ENCODE assay signal across 9 cellular contexts in genomic region chr12:92702754-92703679, GRCh38. TPM values are rescaled to one million over a fixed set of nuclear protein-coding genes. Genes with fewer than 3 reads are reported as not detected.
DNase-seq lines count a peak whose midpoint lies in the region; ATAC-seq and TF ChIP-seq lines count a peak whose summit lies in the region.
"Had no signal": no experiment of that assay in that cellular context is flagged by ENCODE, and none has a peak within 500 bp of the region (broad histone marks: within the 10 kb centered on the region; RNA-seq: fewer than 3 reads in every experiment).

A gene with protein sequence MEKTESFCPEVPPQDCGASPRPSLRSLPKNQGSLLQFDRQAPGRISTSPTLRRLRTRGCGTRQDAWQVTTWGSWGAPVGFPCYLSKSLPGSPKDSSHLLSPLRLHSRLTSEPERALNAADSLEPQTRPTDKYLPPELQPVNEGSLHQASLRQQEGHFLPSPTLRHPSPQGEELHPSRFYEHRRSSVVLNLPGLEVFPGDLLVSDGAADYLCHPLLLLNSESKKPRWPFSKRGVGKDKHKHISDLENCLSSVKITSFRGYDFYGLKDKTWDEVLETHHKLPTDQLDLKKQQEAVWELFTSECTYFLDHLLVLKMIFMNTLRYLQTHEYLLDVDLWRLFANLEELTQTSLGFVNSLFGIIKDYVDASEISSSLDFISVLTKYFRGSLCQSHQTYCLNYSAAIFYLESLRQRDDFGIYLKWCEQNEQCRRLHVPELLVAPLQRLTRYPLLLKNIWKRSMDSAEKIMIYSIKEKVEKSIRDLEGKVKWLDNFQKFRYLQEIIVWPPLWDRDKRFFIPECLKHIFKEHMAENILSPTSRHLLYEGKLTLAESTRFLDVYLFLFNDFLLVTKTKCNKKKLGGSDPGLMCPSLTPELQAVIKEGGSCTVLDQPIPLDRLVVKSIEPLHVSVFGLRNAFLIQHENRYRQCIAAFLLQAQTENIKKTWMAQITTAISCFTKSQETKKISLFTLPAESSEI (plus strand): TSS chr12:92702989. CDS start chr12:92706632, 3,643 bp downstream.

- no peak within 1 kb of the TSS for H4K8ac ChIP-seq in mesendoderm (ENCODE audit: low read depth, low read length)

- H3K4me3 ChIP-seq in mesendoderm (ENCODE audit: low read length): no peak within 1 kb of the TSS
- H3K4me3 ChIP-seq in WERI-Rb-1 (ENCODE audit: low read depth, low read length): no peak within 1 kb of the TSS
- no peak within 1 kb of the TSS for H3K4me3 ChIP-seq in ovary

- no peak within 1 kb of the TSS for H3K4ac ChIP-seq in mesendoderm (ENCODE audit: low read depth, low read length)

- H3K4me2 ChIP-seq in mesendoderm (ENCODE audit: low read length): no peak within 1 kb of the TSS

- no peak within 1 kb of the TSS for H2BK5ac ChIP-seq in mesendoderm (ENCODE audit: low read length)

- H3K27ac ChIP-seq in mesendoderm (ENCODE audit: low read depth, low read length) (no peak within 1 kb of the TSS), WERI-Rb-1 (no peak within 1 kb of the TSS), ovary (no peak within 1 kb of the TSS)

- TF ChIP-seq POLR2A in GM15510 (IDR thresholded peaks at IDR 0.05; ENCODE audit: borderline replicate concordance, extremely low read depth, insufficient read length): peak; percentile 32
- TF ChIP-seq POLR2A in ovary (IDR thresholded peaks at IDR 0.05): no peak

- no peak within 1 kb of the TSS for H3K9ac ChIP-seq in mesendoderm (ENCODE audit: low read length)

- H3K9me3 ChIP-seq in WERI-Rb-1 (ENCODE audit: severe bottlenecking) (no peaks in the 10 kb centered on the region), ovary (no peaks in the 10 kb centered on the region)

- H2BK120ac ChIP-seq in mesendoderm (ENCODE audit: low read depth, low read length): no peak within 1 kb of the TSS

- no peak within 1 kb of the TSS for H2BK15ac ChIP-seq in mesendoderm (replicated peaks; ENCODE audit: low read depth)

- no peak for TF ChIP-seq CTCF in WERI-Rb-1 (IDR thresholded peaks at IDR 0.05; ENCODE audit: low read depth, low read length)
- TF ChIP-seq CTCF in ovary (IDR thresholded peaks at IDR 0.05): no peak

- no peaks in the 10 kb centered on the region for H3K79me2 ChIP-seq in mesendoderm (ENCODE audit: control insufficient read depth, insufficient read depth, low read length)

- no peak within 1 kb of the TSS for H3K56ac ChIP-seq in mesendoderm (ENCODE audit: low read length)

- intact Hi-C loops in ovary (cut with DNase I): no loop called here

- H2AK5ac ChIP-seq in mesendoderm (ENCODE audit: low read length): no peak within 1 kb of the TSS

- no peak within 1 kb of the TSS for H3K23ac ChIP-seq in mesendoderm (ENCODE audit: low read length)

- peak; percentile 32 for DNase-seq in HPDE6-E6E7 (ENCODE audit: extremely low spot score)
- peak; percentile 49 for DNase-seq in left lobe of liver (ENCODE audit: low spot score)
- no peak for DNase-seq in NCI-H2081 (lab: John Stamatoyannopoulos, UW)
- DNase-seq in mesendoderm: no peak
- DNase-seq in WERI-Rb-1: no peak
- DNase-seq in ovary: no peak
- DNase-seq: activated T-cell treated with anti-CD3 and anti-CD28 coated beads, Interleukin-2, amount 50 U/mL, for 1 hour had no signal

- H3K4me1 ChIP-seq in mesendoderm (ENCODE audit: control insufficient read depth, low read depth, low read length): no peaks in the 10 kb centered on the region
- no peaks in the 10 kb centered on the region for H3K4me1 ChIP-seq in ovary (ENCODE audit: insufficient read depth)

- H3K18ac ChIP-seq in mesendoderm (ENCODE audit: low read length): no peak within 1 kb of the TSS

- no CpG with 5 or more reads among the region's 8 CpGs for WGBS in mesendoderm (ENCODE audit: extremely low coverage, insufficient coverage, low lambda C conversion rate)
- 87 to 91% (median 88%) methylated on average over 8 of the region's 8 CpGs for whole genome bisulfite sequencing in ovary, 3 donors

- peak; percentile 94 for ATAC-seq in GM21528 (IDR thresholded peaks at IDR 0.05; ENCODE audit: low FRiP score, unreplicated experiment)
- peak; percentile 95 for ATAC-seq in left lobe of liver

- no peaks in the 10 kb centered on the region for H3K27me3 ChIP-seq in mesendoderm (ENCODE audit: insufficient read depth, low read length, poor library complexity)
- H3K27me3 ChIP-seq in WERI-Rb-1 (ENCODE audit: insufficient read depth, low read depth, severe bottlenecking): no peaks in the 10 kb centered on the region
- H3K27me3 ChIP-seq in ovary: no peaks in the 10 kb centered on the region

- no peak for TF ChIP-seq EP300 in ovary (IDR thresholded peaks at IDR 0.05)

- no peaks in the 10 kb centered on the region for H3K36me3 ChIP-seq in mesendoderm (ENCODE audit: control insufficient read depth, insufficient read depth, low read length)
- H3K36me3 ChIP-seq in WERI-Rb-1: no peaks in the 10 kb centered on the region
- H3K36me3 ChIP-seq in ovary: no peaks in the 10 kb centered on the region

- no peak within 1 kb of the TSS for H4K5ac ChIP-seq in mesendoderm (ENCODE audit: low read length)

- no peaks in the 10 kb centered on the region for H3K79me1 ChIP-seq in mesendoderm (ENCODE audit: low read length)

RNA-seq across cellular contexts. Expression of the gene that starts here (rescaled TPM):
- total RNA-seq in left lobe of liver: not detected
- polyA plus RNA-seq in mesendoderm (2013, experiment 1 of 2): not detected
- 0.01 TPM for polyA plus RNA-seq in mesendoderm (2013, experiment 2 of 2)
- total RNA-seq in ovary: 1 to 10 TPM in 1 of 7 donors, under 1 TPM in 4, not detected in 2; 0.20 to 6.1 (median 0.36) TPM
- not detected for polyA plus RNA-seq in ovary

Comparison
In these comparisons a context has a peak if more than half of its experiments do, and no peak if none do; other contexts are left out.
1. Peak in DNase-seq and ATAC-seq in left lobe of liver; RNA of the gene not detected or under 1 TPM.